ENCODE assay signal across 1 cellular context in genomic region chr12:104295954-104296353, GRCh38.
TF ChIP-seq lines count a peak whose summit lies in the region.

No MANE protein-coding gene starts in this region.

TF ChIP-seq in IMR-90, 13 proteins besides CTCF, POLR2A, EP300 and RAD21:
- TF ChIP-seq MXI1 (IDR thresholded peaks at IDR 0.05; ENCODE audit: borderline replicate concordance, low read depth, low read length) (no peak), RFX5 (IDR thresholded peaks at IDR 0.05; ENCODE audit: low read depth, low read length) (no peak), NFE2L2 (IDR thresholded peaks at IDR 0.05; ENCODE audit: low read depth, low read length) (no peak), RCOR1 (IDR thresholded peaks at IDR 0.05; ENCODE audit: insufficient replicate concordance, low read length) (no peak), CHD1 (IDR thresholded peaks at IDR 0.05; ENCODE audit: low read depth, low read length) (no peak), ELK1 (IDR thresholded peaks at IDR 0.05; ENCODE audit: borderline replicate concordance, low read depth, low read length) (no peak), CEBPB (IDR thresholded peaks at IDR 0.05; ENCODE audit: low read depth, low read length) (no peak), USF2 (IDR thresholded peaks at IDR 0.05; ENCODE audit: low read depth, low read length) (no peak)
